ENCODE assay signal across 16 cellular contexts in genomic region chr6:163985710-163986109, GRCh38.
DNase-seq lines count a peak whose midpoint lies in the region; ATAC-seq and TF ChIP-seq lines count a peak whose summit lies in the region.
"Had no signal": no experiment of that assay in that cellular context is flagged by ENCODE, and none has a peak within 500 bp of the region (broad histone marks: within the 10 kb centered on the region; RNA-seq: fewer than 3 reads in every experiment).

No MANE protein-coding gene starts in this region.

- no peak for TF ChIP-seq POLR2A in IMR-90 (IDR thresholded peaks at IDR 0.05; ENCODE audit: low read depth, low read length)

- no peaks in the 10 kb centered on the region for H3F3A ChIP-seq in neural progenitor cell (ENCODE audit: low read depth)

- H3K36me3 ChIP-seq in IMR-90 (ENCODE audit: control insufficient read depth, insufficient read depth, low read length) = no peaks in the 10 kb centered on the region
- H3K36me3 ChIP-seq in Panc1 (ENCODE audit: control insufficient read depth, insufficient read depth, low read length) = no peaks in the 10 kb centered on the region
- H3K36me3 ChIP-seq in fibroblast of lung (ENCODE audit: control insufficient read depth, insufficient read depth, low read length) = no peaks in the 10 kb centered on the region
- H3K36me3 ChIP-seq in neural progenitor cell = no peaks in the 10 kb centered on the region
- H3K36me3 ChIP-seq: BLaER1, left lung had no signal

- H3K56ac ChIP-seq in IMR-90 (ENCODE audit: extremely low read depth, insufficient read depth, low read length) = no peak overlapping the region

- H3K27me3 ChIP-seq in IMR-90 (ENCODE audit: control insufficient read depth, insufficient read depth, low read length) = no peaks in the 10 kb centered on the region
- H3K27me3 ChIP-seq in Panc1 (ENCODE audit: control insufficient read depth, insufficient read depth, low read length) = no peaks in the 10 kb centered on the region
- H3K27me3 ChIP-seq in fibroblast of lung (ENCODE audit: control insufficient read depth, insufficient read depth, low read length) = no peaks in the 10 kb centered on the region
- H3K27me3 ChIP-seq in neural progenitor cell = no peaks in the 10 kb centered on the region
- H3K27me3 ChIP-seq: BLaER1, left lung had no signal

- no peaks in the 10 kb centered on the region for H3K9me1 ChIP-seq in IMR-90 (ENCODE audit: insufficient read depth, low read length)

- H4K20me1 ChIP-seq in IMR-90 (ENCODE audit: insufficient read depth, low read length) = no peaks in the 10 kb centered on the region
- no peaks in the 10 kb centered on the region for H4K20me1 ChIP-seq in fibroblast of lung (ENCODE audit: control insufficient read depth, extremely low read depth, insufficient read depth, low read length)
- no peaks in the 10 kb centered on the region for H4K20me1 ChIP-seq in neural progenitor cell (ENCODE audit: low read depth)
- H4K20me1 ChIP-seq: BLaER1 had no signal

- intact Hi-C loops in IMR-90 (cut with micrococcal nuclease) = no loop called here
- intact Hi-C loops in Panc1 (cut with micrococcal nuclease; ENCODE audit: unreplicated experiment) = no loop called here

- POLR2A ChIA-PET in IMR-90 (lab: Charles Lee; ENCODE audit: unreplicated experiment) = no interaction called here
- POLR2A ChIA-PET in Panc1 (lab: Charles Lee) = no interaction called here

- no peak overlapping the region for H3K4ac ChIP-seq in IMR-90 (ENCODE audit: low read depth, low read length)

- H2AFZ ChIP-seq in IMR-90 (replicated peaks; ENCODE audit: low read length, poor library complexity) (no peak overlapping the region), fibroblast of lung (ENCODE audit: low read length) (no peak overlapping the region), neural progenitor cell (replicated peaks) (no peak overlapping the region)
- H2AFZ ChIP-seq: parathyroid adenoma had no signal

- H3K9me3 ChIP-seq in IMR-90 (ENCODE audit: control insufficient read depth, insufficient read depth, low read length) = no peaks in the 10 kb centered on the region
- no peaks in the 10 kb centered on the region for H3K9me3 ChIP-seq in Panc1 (ENCODE audit: control insufficient read depth, insufficient read depth, low read depth, low read length)
- no peaks in the 10 kb centered on the region for H3K9me3 ChIP-seq in fibroblast of lung (ENCODE audit: control insufficient read depth, insufficient read depth, low read depth, low read length)
- no peaks in the 10 kb centered on the region for H3K9me3 ChIP-seq in neural progenitor cell (ENCODE audit: low read depth)
- H3K9me3 ChIP-seq: BLaER1, left lung had no signal

- H2BK20ac ChIP-seq in IMR-90 (ENCODE audit: low read depth, low read length) = no peak overlapping the region

- WGBS in IMR-90 (ENCODE audit: extremely low coverage in 2 of 2, insufficient read length in 1 of 2), 2 experiments = 53% methylated on average over 5 of the region's 11 CpGs; no CpG with 5 or more reads in 1 of the 2 experiments

- H3K9ac ChIP-seq in IMR-90 (ENCODE audit: low read depth, low read length) = no peak overlapping the region
- no peak overlapping the region for H3K9ac ChIP-seq in fibroblast of lung (ENCODE audit: insufficient read depth, low read length)
- H3K9ac ChIP-seq in neural progenitor cell = no peak overlapping the region
- H3K9ac ChIP-seq: BLaER1, parathyroid adenoma had no signal

- H3K23ac ChIP-seq in IMR-90 (ENCODE audit: low read depth, low read length) = no peak overlapping the region

- TF ChIP-seq CTCF in IMR-90 (conservative IDR thresholded peaks at IDR 0.05; ENCODE audit: low read depth, low read length) (no peak), Panc1 (IDR thresholded peaks at IDR 0.05) (no peak), fibroblast of lung (conservative IDR thresholded peaks at IDR 0.05 in 1 of 2, IDR thresholded peaks at IDR 0.05 in 1 of 2; ENCODE audit: low read depth in 1 of 2, low read length in 2 of 2) (no peak), neural progenitor cell (IDR thresholded peaks at IDR 0.05) (no peak)

- no peak overlapping the region for H2AK5ac ChIP-seq in IMR-90 (ENCODE audit: low read depth, low read length)

- H4K91ac ChIP-seq in IMR-90 (ENCODE audit: insufficient read depth, low read depth, low read length) = no peak overlapping the region

- CTCF ChIA-PET in IMR-90 (lab: Yijun Ruan, JAX) (no interaction called here), Panc1 (lab: Charles Lee) (no interaction called here)

- H3K4me2 ChIP-seq in IMR-90 (ENCODE audit: low read depth, low read length) (0 out of 2 replicates have a peak overlapping the region, but pooled peaks have one; percentile 2), fibroblast of lung (ENCODE audit: extremely low read depth, insufficient read depth, low read length) (peak overlapping the region; percentile 17), neural progenitor cell (no peak overlapping the region)

- no peaks in the 10 kb centered on the region for H3K79me1 ChIP-seq in IMR-90 (ENCODE audit: low read depth in 1 of 2, low read length in 2 of 2)

- H4K5ac ChIP-seq in IMR-90 (ENCODE audit: low read depth, low read length) = no peak overlapping the region

- H3K4me3 ChIP-seq in IMR-90 (ENCODE audit: insufficient read depth, low read depth, low read length) = no peak overlapping the region
- H3K4me3 ChIP-seq in Panc1 (ENCODE audit: low read depth in 2 of 2, low read length in 2 of 2) = no peak overlapping the region
- H3K4me3 ChIP-seq in fibroblast of lung (replicated peaks in 1 of 4; ENCODE audit: control extremely low read depth in 1 of 4, insufficient read depth in 1 of 4, low read depth in 3 of 4, low read length in 4 of 4) = no peak overlapping the region
- no peak overlapping the region for H3K4me3 ChIP-seq in neural progenitor cell
- H3K4me3 ChIP-seq: BLaER1, left lung, skin epidermis had no signal

- H2BK5ac ChIP-seq in IMR-90 (ENCODE audit: low read depth, low read length, poor library complexity, severe bottlenecking) = no peak overlapping the region

- H2BK15ac ChIP-seq in IMR-90 (ENCODE audit: low read depth, low read length) = no peak overlapping the region

- no peak overlapping the region for H3K4me3 Mint-ChIP-seq in neural progenitor cell

- H3K18ac ChIP-seq in IMR-90 (ENCODE audit: low read depth, low read length) = no peak overlapping the region

- DNase-seq in IMR-90 = peak; percentile 5
- peak; percentile 20 for DNase-seq in Panc1 (ENCODE audit: low read depth, low spot score)
- peak; percentile 0 to 58 for DNase-seq in fibroblast of lung (ENCODE audit: low read depth in 2 of 2)
- no peak for DNase-seq in neural progenitor cell (ENCODE audit: low spot score)
- no peak for DNase-seq in effector CD8-positive, alpha-beta T cell (lab: John Stamatoyannopoulos, UW)
- DNase-seq in foreskin melanocyte = no peak
- DNase-seq: activated CD4-positive, CD25-positive, alpha-beta regulatory T cell treated with anti-CD3 and anti-CD28 coated beads, Interleukin-2, amount 50 U/mL, for 72 hours; H7; left lung; NCI-H1694 treated with DMSO at 0.1 percent for 48 hours; NCI-H345; stimulated activated CD4-positive, alpha-beta T cell treated with anti-CD3 and anti-CD28 coated beads, Interleukin-4, amount 100 ng/mL, for 4 hours had no signal

- peaks cover 3% of the 10 kb centered on the region for H3K36me3 Mint-ChIP-seq in neural progenitor cell

- H3K27ac Mint-ChIP-seq in neural progenitor cell = peak overlapping the region; percentile 68

- no peak overlapping the region for H3K27ac ChIP-seq in IMR-90 (ENCODE audit: insufficient read depth, low read length)
- H3K27ac ChIP-seq in Panc1 (ENCODE audit: low read length) = no peak overlapping the region
- no peak overlapping the region for H3K27ac ChIP-seq in fibroblast of lung (ENCODE audit: insufficient read depth, low read length)
- no peak overlapping the region for H3K27ac ChIP-seq in neural progenitor cell
- H3K27ac ChIP-seq: BLaER1, left lung, parathyroid adenoma, skin epidermis had no signal

- TF ChIP-seq RAD21 in IMR-90 (IDR thresholded peaks at IDR 0.05; ENCODE audit: low read length) = no peak

- dilution Hi-C loops in IMR-90 (cut with HindIII; ENCODE audit: low sequenced_read_pairs, unreplicated experiment) = no loop called here

- BruUV-seq in IMR-90 (replicated peaks; lab: Mats Ljungman, UMichigan) (no TSS peak), Panc1 (replicated peaks; lab: Mats Ljungman, UMichigan) (no TSS peak)

- no peaks in the 10 kb centered on the region for H3K27me3 Mint-ChIP-seq in neural progenitor cell (ENCODE audit: insufficient read depth, low read depth)

- in situ Hi-C loops in IMR-90 (cut with MboI; ENCODE audit: low sequenced_read_pairs) = no loop called here
- in situ Hi-C loops in Panc1 (cut with HindIII; ENCODE audit: low pct_unique_long_range_greater_than_20kb, low sequenced_read_pairs) = no loop called here

- no peak overlapping the region for H3K14ac ChIP-seq in IMR-90 (replicated peaks; ENCODE audit: low read depth, low read length)

- H3K4me1 Mint-ChIP-seq in neural progenitor cell = peaks cover 38% of the 10 kb centered on the region

- no peak overlapping the region for H2BK120ac ChIP-seq in IMR-90 (ENCODE audit: low read depth, low read length)

- H3K79me2 ChIP-seq in fibroblast of lung (ENCODE audit: control insufficient read depth, insufficient read depth, low read length) = no peaks in the 10 kb centered on the region
- H3K79me2 ChIP-seq in neural progenitor cell (ENCODE audit: low read depth) = no peaks in the 10 kb centered on the region
- H3K79me2 ChIP-seq: parathyroid adenoma had no signal

- H2AK9ac ChIP-seq in IMR-90 (replicated peaks; ENCODE audit: low read depth, low read length, poor library complexity) = no peak overlapping the region

- peaks cover 5% of the 10 kb centered on the region; the same call in 1 of the 2 replicates for H3K4me1 ChIP-seq in IMR-90 (ENCODE audit: control insufficient read depth, insufficient read depth, low read length)
- no peaks in the 10 kb centered on the region for H3K4me1 ChIP-seq in Panc1 (ENCODE audit: control insufficient read depth, insufficient read depth, low read length)
- no peaks in the 10 kb centered on the region for H3K4me1 ChIP-seq in fibroblast of lung (ENCODE audit: control insufficient read depth, extremely low read depth, insufficient read depth, low read length)
- peaks cover 10% of the 10 kb centered on the region for H3K4me1 ChIP-seq in neural progenitor cell
- H3K4me1 ChIP-seq: left lung, parathyroid adenoma had no signal

- ATAC-seq in IMR-90 (ENCODE audit: low read depth) (peak; percentile 72), Panc1 (0 out of 2 replicates have a peak, but pooled peaks have one; percentile 42), HG02973 (IDR thresholded peaks at IDR 0.05; ENCODE audit: unreplicated experiment) (no peak)
- ATAC-seq: left lung had no signal

- H3K9me3 Mint-ChIP-seq in neural progenitor cell = peaks cover 5% of the 10 kb centered on the region

- no peak overlapping the region for H4K8ac ChIP-seq in IMR-90 (ENCODE audit: low read depth in 2 of 2, low read length in 2 of 2)

Comparison
In these comparisons a context has a peak if more than half of its experiments do, and no peak if none do; other contexts are left out.
1. DNase-seq: peak in IMR-90 (single experiment), Panc1 (single experiment) and fibroblast of lung (2 of 2); none in neural progenitor cell (single experiment), effector CD8-positive, alpha-beta T cell (single experiment) and foreskin melanocyte (single experiment).